In genomic region chr2:30955516-30956132, GRCh38 we compare ENCODE assay signal across 14 cellular contexts.
DNase-seq lines count a peak whose midpoint lies in the region; ATAC-seq and TF ChIP-seq lines count a peak whose summit lies in the region.
"Had no signal": no experiment of that assay in that cellular context is flagged by ENCODE, and none has a peak within 500 bp of the region (broad histone marks: within the 10 kb centered on the region; RNA-seq: fewer than 3 reads in every experiment).

No MANE protein-coding gene starts in this region.

- H3K36me3 ChIP-seq in spleen, result no peaks in the 10 kb centered on the region

- H3K4me3 ChIP-seq in epithelial cell of esophagus (ENCODE audit: low read length), result no peak overlapping the region
- no peak overlapping the region for H3K4me3 ChIP-seq in spleen
- H3K4me3 ChIP-seq: GM23338 had no signal

- H3K27me3 Mint-ChIP-seq in natural killer cell treated with Interleukin-12 subunit alpha and Interleukin-12 subunit beta and Interleukin-15 and Interleukin-18, amount 100 ng/mL, for 72 hours, result peaks cover under 1 to 7% of the 10 kb centered on the region in 2 donors
- H3K27me3 Mint-ChIP-seq in natural killer cell (ENCODE audit: low read depth in 2 of 2), result peaks cover 5 to 6% of the 10 kb centered on the region in 2 donors
- H3K27me3 Mint-ChIP-seq in activated CD4-positive, alpha-beta memory T cell treated with anti-CD3 and anti-CD28 coated beads for 36 hours, result peaks cover 2% of the 10 kb centered on the region
- H3K27me3 Mint-ChIP-seq: B cell; CD4-positive, alpha-beta memory T cell had no signal

- intact Hi-C loops in natural killer cell (cut with micrococcal nuclease) (no loop called here), spleen (cut with DNase I; ENCODE audit: low total_unique reads) (no loop called here)
- intact Hi-C loops in activated CD4-positive, alpha-beta memory T cell treated with anti-CD3 and anti-CD28 coated beads for 36 hours (cut with micrococcal nuclease), result no loop called here

- peak; percentile 26 for DNase-seq in natural killer cell treated with Interleukin-12 subunit alpha and Interleukin-12 subunit beta and Interleukin-15 and Interleukin-18, amount 100 ng/mL, for 72 hours (ENCODE audit: low spot score)
- DNase-seq in natural killer cell (no peak), epithelial cell of esophagus (ENCODE audit: low read depth) (peak; percentile 41), spleen (peak; percentile 50), DMS79 treated with DMSO at 0.1 percent for 48 hours (lab: John Stamatoyannopoulos, UW) (no peak)
- no peak for DNase-seq in activated CD4-positive, alpha-beta memory T cell treated with anti-CD3 and anti-CD28 coated beads for 36 hours
- no peak for DNase-seq in effector CD8-positive, alpha-beta T cell (lab: John Stamatoyannopoulos, UW)
- DNase-seq: CD4-positive, alpha-beta memory T cell; DMS79; EL; H9 had no signal

- no peaks in the 10 kb centered on the region for H3K4me1 Mint-ChIP-seq in natural killer cell treated with Interleukin-12 subunit alpha and Interleukin-12 subunit beta and Interleukin-15 and Interleukin-18, amount 100 ng/mL, for 72 hours (ENCODE audit: low read depth in 2 of 2)
- H3K4me1 Mint-ChIP-seq in natural killer cell, result no peaks in the 10 kb centered on the region
- no peaks in the 10 kb centered on the region for H3K4me1 Mint-ChIP-seq in activated CD4-positive, alpha-beta memory T cell treated with anti-CD3 and anti-CD28 coated beads for 36 hours (ENCODE audit: low read depth)
- H3K4me1 Mint-ChIP-seq: B cell; CD4-positive, alpha-beta memory T cell had no signal

- 94 to 97% (median 95%) methylated on average over 13 to 17 of the region's 17 CpGs for WGBS in spleen, 5 donors

- H3K9me3 Mint-ChIP-seq in natural killer cell treated with Interleukin-12 subunit alpha and Interleukin-12 subunit beta and Interleukin-15 and Interleukin-18, amount 100 ng/mL, for 72 hours, result no peaks in the 10 kb centered on the region
- H3K9me3 Mint-ChIP-seq in natural killer cell, result no peaks in the 10 kb centered on the region
- no peaks in the 10 kb centered on the region for H3K9me3 Mint-ChIP-seq in activated CD4-positive, alpha-beta memory T cell treated with anti-CD3 and anti-CD28 coated beads for 36 hours
- H3K9me3 Mint-ChIP-seq: CD4-positive, alpha-beta memory T cell; GM23338 had no signal

- no peak overlapping the region for H3K27ac ChIP-seq in spleen
- H3K27ac ChIP-seq: C4-2B had no signal

- no peak overlapping the region for H3K4me3 Mint-ChIP-seq in natural killer cell treated with Interleukin-12 subunit alpha and Interleukin-12 subunit beta and Interleukin-15 and Interleukin-18, amount 100 ng/mL, for 72 hours
- H3K4me3 Mint-ChIP-seq in natural killer cell, result no peak overlapping the region
- no peak overlapping the region for H3K4me3 Mint-ChIP-seq in activated CD4-positive, alpha-beta memory T cell treated with anti-CD3 and anti-CD28 coated beads for 36 hours
- H3K4me3 Mint-ChIP-seq: B cell; CD4-positive, alpha-beta memory T cell; GM23338; H9 had no signal

- POLR2A ChIA-PET in activated CD4-positive, alpha-beta memory T cell treated with anti-CD3 and anti-CD28 coated beads for 36 hours (lab: Charles Lee), result no interaction called here

- H3K36me3 Mint-ChIP-seq in natural killer cell treated with Interleukin-12 subunit alpha and Interleukin-12 subunit beta and Interleukin-15 and Interleukin-18, amount 100 ng/mL, for 72 hours, result no peaks in the 10 kb centered on the region
- H3K36me3 Mint-ChIP-seq in natural killer cell, result no peaks in the 10 kb centered on the region
- H3K36me3 Mint-ChIP-seq in activated CD4-positive, alpha-beta memory T cell treated with anti-CD3 and anti-CD28 coated beads for 36 hours, result no peaks in the 10 kb centered on the region
- H3K36me3 Mint-ChIP-seq: CD4-positive, alpha-beta memory T cell had no signal

- TF ChIP-seq CTCF in natural killer cell (IDR thresholded peaks at IDR 0.05), result no peak
- no peak for TF ChIP-seq CTCF in epithelial cell of esophagus (IDR thresholded peaks at IDR 0.05; ENCODE audit: insufficient read depth, low read depth, low read length, missing control alignments)
- TF ChIP-seq CTCF in spleen (IDR thresholded peaks at IDR 0.05 in 8 of 11, conservative IDR thresholded peaks at IDR 0.05 in 3 of 11), result no peak

- no peaks in the 10 kb centered on the region for H3K27me3 ChIP-seq in spleen (replicated peaks in 1 of 7)

- no peaks in the 10 kb centered on the region for H3K9me3 ChIP-seq in spleen

- peak; percentile 21 to 25 for ATAC-seq in natural killer cell treated with Interleukin-12 subunit alpha and Interleukin-12 subunit beta and Interleukin-15 and Interleukin-18, amount 100 ng/mL, for 72 hours
- ATAC-seq in natural killer cell, result no peak
- ATAC-seq: GM23338 had no signal

- no peak for TF ChIP-seq POLR2A in spleen (IDR thresholded peaks at IDR 0.05)

- CTCF ChIA-PET in activated CD4-positive, alpha-beta memory T cell treated with anti-CD3 and anti-CD28 coated beads for 36 hours (lab: Charles Lee), result no interaction called here

- H3K27ac Mint-ChIP-seq in natural killer cell treated with Interleukin-12 subunit alpha and Interleukin-12 subunit beta and Interleukin-15 and Interleukin-18, amount 100 ng/mL, for 72 hours, result no peak overlapping the region
- no peak overlapping the region for H3K27ac Mint-ChIP-seq in natural killer cell
- no peak overlapping the region for H3K27ac Mint-ChIP-seq in activated CD4-positive, alpha-beta memory T cell treated with anti-CD3 and anti-CD28 coated beads for 36 hours
- H3K27ac Mint-ChIP-seq: B cell; CD4-positive, alpha-beta memory T cell; GM23338 had no signal

- H3K4me1 ChIP-seq in spleen, result no peaks in the 10 kb centered on the region

Comparison
In these comparisons a context has a peak if more than half of its experiments do, and no peak if none do; other contexts are left out.
1. ATAC-seq: peak in natural killer cell treated with Interleukin-12 subunit alpha and Interleukin-12 subunit beta and Interleukin-15 and Interleukin-18, amount 100 ng/mL, for 72 hours (2 of 2); none in natural killer cell (0 of 3).
2. DNase-seq: peak in natural killer cell treated with Interleukin-12 subunit alpha and Interleukin-12 subunit beta and Interleukin-15 and Interleukin-18, amount 100 ng/mL, for 72 hours (single experiment), epithelial cell of esophagus (single experiment) and spleen (single experiment); none in natural killer cell (single experiment), activated CD4-positive, alpha-beta memory T cell treated with anti-CD3 and anti-CD28 coated beads for 36 hours (single experiment), effector CD8-positive, alpha-beta T cell (single experiment) and DMS79 treated with DMSO at 0.1 percent for 48 hours (single experiment).